Comparison of ENCODE assay signal across 1 cellular context in the genomic region with DNA sequence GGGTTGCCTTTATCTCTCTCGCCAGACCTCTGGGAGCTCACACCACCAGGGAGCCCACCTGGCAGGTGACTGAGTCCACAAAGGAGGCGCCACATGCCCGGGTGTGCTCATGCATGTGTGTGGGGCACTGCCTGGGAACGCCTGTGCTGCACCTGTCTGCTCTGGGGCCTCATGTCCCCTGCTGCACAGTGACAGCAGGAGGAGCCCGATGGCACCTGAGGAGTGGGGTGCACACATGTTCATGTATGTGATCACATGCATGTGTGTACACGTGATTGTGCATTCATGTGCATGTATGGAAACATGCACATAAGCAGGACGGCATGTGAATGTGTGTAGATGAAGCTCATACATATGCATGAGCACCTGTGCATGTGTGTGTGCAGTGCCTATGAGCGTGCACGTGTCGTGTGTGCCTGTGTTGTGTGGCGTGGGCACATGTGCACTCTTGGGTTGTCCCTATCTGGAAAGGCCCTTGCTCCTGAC.
TF ChIP-seq lines count a peak whose summit lies in the region.

No MANE protein-coding gene starts in this region.

TF ChIP-seq in HepG2, 621 proteins besides CTCF, POLR2A, EP300 and RAD21:
- TF ChIP-seq, protein P1, sequence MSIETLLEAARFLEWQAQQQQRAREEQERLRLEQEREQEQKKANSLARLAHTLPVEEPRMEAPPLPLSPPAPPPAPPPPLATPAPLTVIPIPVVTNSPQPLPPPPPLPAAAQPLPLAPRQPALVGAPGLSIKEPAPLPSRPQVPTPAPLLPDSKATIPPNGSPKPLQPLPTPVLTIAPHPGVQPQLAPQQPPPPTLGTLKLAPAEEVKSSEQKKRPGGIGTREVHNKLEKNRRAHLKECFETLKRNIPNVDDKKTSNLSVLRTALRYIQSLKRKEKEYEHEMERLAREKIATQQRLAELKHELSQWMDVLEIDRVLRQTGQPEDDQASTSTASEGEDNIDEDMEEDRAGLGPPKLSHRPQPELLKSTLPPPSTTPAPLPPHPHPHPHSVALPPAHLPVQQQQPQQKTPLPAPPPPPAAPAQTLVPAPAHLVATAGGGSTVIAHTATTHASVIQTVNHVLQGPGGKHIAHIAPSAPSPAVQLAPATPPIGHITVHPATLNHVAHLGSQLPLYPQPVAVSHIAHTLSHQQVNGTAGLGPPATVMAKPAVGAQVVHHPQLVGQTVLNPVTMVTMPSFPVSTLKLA (IDR thresholded peaks at IDR 0.05) = peak; percentile 63
- TF ChIP-seq RORA (CRISPR knock-in tag; IDR thresholded peaks at IDR 0.05) = no peak
